19 cellular contexts compared by ENCODE assay signal in genomic region chr19:43468354-43469159, GRCh38. TPM values are rescaled to one million over a fixed set of nuclear protein-coding genes. Genes with fewer than 3 reads are reported as not detected.
DNase-seq lines count a peak whose midpoint lies in the region; ATAC-seq, FAIRE-seq and TF ChIP-seq lines count a peak whose summit lies in the region.
"Had no signal": no experiment of that assay in that cellular context is flagged by ENCODE, and none has a peak within 500 bp of the region (broad histone marks: within the 10 kb centered on the region; RNA-seq: fewer than 3 reads in every experiment).

No MANE protein-coding gene starts in this region.

- in situ Hi-C loops in HepG2 (cut with HindIII; ENCODE audit: extremely low pct_ligation_motif_present, low pct_unique_long_range_greater_than_20kb) = no loop called here

- H2AFZ ChIP-seq in HepG2 (ENCODE audit: low read length) = no peak overlapping the region

- H3K4me1 ChIP-seq in HepG2 (ENCODE audit: insufficient read depth, low read length) (peaks cover 35% of the 10 kb centered on the region), right lobe of liver (peaks cover 0 to 7% (median 3%) of the 10 kb centered on the region in 4 donors)

- no peaks in the 10 kb centered on the region for H3K27me3 ChIP-seq in HepG2 (ENCODE audit: control insufficient read depth in 1 of 2, insufficient read depth in 2 of 2, low read length in 2 of 2)
- no peaks in the 10 kb centered on the region for H3K27me3 ChIP-seq in right lobe of liver

- H3K4me1 Mint-ChIP-seq in T-cell = peaks cover 63 to 81% (median 79%) of the 10 kb centered on the region in 3 donors

- BruUV-seq in HepG2 (replicated peaks; lab: Mats Ljungman, UMichigan) = no TSS peak

- peak overlapping the region; percentile 93 to 94 for H3K27ac Mint-ChIP-seq in T-cell
- H3K27ac Mint-ChIP-seq: activated T-helper 2 cell treated with anti-CD3 and anti-CD28 coated beads, Interferon-gamma antibody, Interleukin-2, Interleukin-4, amounts not matched to agents 10 μg/mL and 5 μg/mL and 100 μg/mL, durations not matched to agents 14 hours and 24 hours and 36 hours; brain had no signal

- H3K79me2 ChIP-seq in HepG2 (ENCODE audit: insufficient read depth, low read length) = no peaks in the 10 kb centered on the region

- 63% methylated on average over 4 of the region's 4 CpGs for WGBS in HepG2 (ENCODE audit: low lambda C conversion rate)
- WGBS in right lobe of liver (ENCODE audit: insufficient coverage, low coverage, low lambda C conversion rate, missing lambda C conversion rate) = 85% methylated on average over 2 of the region's 4 CpGs

- no peaks in the 10 kb centered on the region for H3K36me3 ChIP-seq in HepG2 (replicated peaks in 1 of 2; ENCODE audit: control insufficient read depth in 1 of 2, insufficient read depth in 2 of 2, low read length in 2 of 2)
- H3K36me3 ChIP-seq in right lobe of liver = no peaks in the 10 kb centered on the region
- H3K36me3 ChIP-seq: thoracic aorta had no signal

- no peak for TF ChIP-seq POLR2A in HepG2 (IDR thresholded peaks at IDR 0.05; ENCODE audit: insufficient read depth in 1 of 2, low read depth in 2 of 2, low read length in 2 of 2)
- no peak for TF ChIP-seq POLR2A in right lobe of liver (IDR thresholded peaks at IDR 0.05)

- H3K27ac ChIP-seq in HepG2 (ENCODE audit: extremely low read length, insufficient read depth, low read length) = no peak overlapping the region
- no peak overlapping the region for H3K27ac ChIP-seq in right lobe of liver
- H3K27ac ChIP-seq: thoracic aorta had no signal

- H3K4me3 ChIP-seq in HepG2 (replicated peaks in 1 of 3; ENCODE audit: insufficient read depth in 1 of 3, low read depth in 2 of 3, low read length in 3 of 3) = no peak overlapping the region
- H3K4me3 ChIP-seq in right lobe of liver = no peak overlapping the region
- no peak overlapping the region for H3K4me3 ChIP-seq in epithelial cell of esophagus (ENCODE audit: low read length)
- H3K4me3 ChIP-seq: thoracic aorta had no signal

- H3K27me3 Mint-ChIP-seq in T-cell = no peaks in the 10 kb centered on the region

- POLR2A ChIA-PET in HepG2 (lab: Yijun Ruan, JAX) (no interaction called here), T-cell (lab: Charles Lee) (interaction anchor here in 1 of 2 donors (0.6 kb wide), 1 partner anchor 15 kb away, joined by 3 read pairs; no protein-coding TSS in a partner anchor)

- DNase-seq in HepG2 (ENCODE audit: low spot score) (no peak), right lobe of liver (no peak), T-cell (peak in 2 of 34 experiments; percentile 23 to 32), epithelial cell of esophagus (ENCODE audit: low read depth) (peak; percentile 63), NCI-H2029 treated with DMSO at 0.1 percent for 48 hours (lab: John Stamatoyannopoulos, UW) (no peak)
- DNase-seq: DMS153, NCI-H2081 treated with DMSO at 0.1 percent for 48 hours, NCI-H69 had no signal

- intact Hi-C loops in HepG2 (cut with micrococcal nuclease; ENCODE audit: unreplicated experiment) = no loop called here
- intact Hi-C loops in right lobe of liver (cut with DNase I) = no loop called here

- TF ChIP-seq RAD21 in HepG2 (CRISPR knock-in tag; IDR thresholded peaks at IDR 0.05) = no peak

- no peaks in the 10 kb centered on the region for H3K9me3 ChIP-seq in HepG2 (ENCODE audit: low read length)
- no peaks in the 10 kb centered on the region for H3K9me3 ChIP-seq in right lobe of liver
- H3K9me3 ChIP-seq: thoracic aorta had no signal

- no peaks in the 10 kb centered on the region for H4K20me1 ChIP-seq in HepG2 (ENCODE audit: insufficient read depth, low read length)

- no peaks in the 10 kb centered on the region for H3K9me3 Mint-ChIP-seq in T-cell
- H3K9me3 Mint-ChIP-seq: activated T-helper 2 cell treated with anti-CD3 and anti-CD28 coated beads, Interferon-gamma antibody, Interleukin-2, Interleukin-4, amounts not matched to agents 10 μg/mL and 5 μg/mL and 100 μg/mL, durations not matched to agents 14 hours and 24 hours and 36 hours; brain had no signal

- no peak for FAIRE-seq in HepG2 (lab: Jason Lieb, UNC)

- TF ChIP-seq CTCF in HepG2 (CRISPR knock-in tag; IDR thresholded peaks at IDR 0.05) (no peak), right lobe of liver (IDR thresholded peaks at IDR 0.05) (no peak), epithelial cell of esophagus (IDR thresholded peaks at IDR 0.05; ENCODE audit: insufficient read depth, low read depth, low read length, missing control alignments) (peak; percentile 7)

- no peak overlapping the region for H3K9ac ChIP-seq in HepG2 (ENCODE audit: insufficient read depth, low read depth, low read length)

- H3K4me2 ChIP-seq in HepG2 (ENCODE audit: low read depth, low read length) = no peak overlapping the region; the same call in 1 of the 2 replicates

- peak overlapping the region in 2 of 3 donors; percentile 43 to 63 for H3K4me3 Mint-ChIP-seq in T-cell
- H3K4me3 Mint-ChIP-seq: brain had no signal

- no peak for ATAC-seq in HepG2
- ATAC-seq in right lobe of liver = no peak
- ATAC-seq in T-cell (replicated peaks in 1 of 4) = no peak
- no peak for ATAC-seq in HG02840 (IDR thresholded peaks at IDR 0.05; ENCODE audit: low FRiP score, unreplicated experiment)
- ATAC-seq in GM19035 (IDR thresholded peaks at IDR 0.05; ENCODE audit: unreplicated experiment) = no peak
- no peak for ATAC-seq in SK-N-SH treated with all-trans-retinoic acid at 6 μM for 48 hours
- ATAC-seq: activated CD4-positive, CD25-positive, alpha-beta regulatory T cell treated with anti-CD3 and anti-CD28 coated beads, Interleukin-2, amount 50 U/mL, for 24 hours had no signal

- TF ChIP-seq EP300 in HepG2 (IDR thresholded peaks at IDR 0.05; ENCODE audit: low read depth in 2 of 2, low read length in 2 of 2) = no peak
- TF ChIP-seq EP300 in HepG2 (CRISPR knock-in tag; IDR thresholded peaks at IDR 0.05; ENCODE audit: borderline replicate concordance) = no peak

- no peaks in the 10 kb centered on the region for H3K36me3 Mint-ChIP-seq in T-cell
- H3K36me3 Mint-ChIP-seq: brain had no signal

- CTCF ChIA-PET in HepG2 (lab: Yijun Ruan, JAX; ENCODE audit: low intra/inter-chr PET ratio, low total read pairs) = no interaction called here
- CTCF ChIA-PET in T-cell (lab: Charles Lee) = interaction anchor here in 1 of 2 donors (1.0 to 1.4 kb wide), 2 partner anchors 22 to 51 kb away, joined by 4 to 7 read pairs; no protein-coding TSS in a partner anchor

RNA-seq across cellular contexts. Expression of gene LYPD3, which starts 3.1 kb away (rescaled TPM):
- total RNA-seq in HepG2 (2016; rRNA removed; fragmentation: Illumina TruSeq; extraction: Trizol) (0.15 and 0.51 TPM in 2 replicates), right lobe of liver (under 1 TPM in 4 of 6 experiments, not detected in 2; 0.20 to 0.28 (median 0.25) TPM), T-cell (10 to 100 TPM in 2 of 5 donors, 1 to 10 TPM in 3; 2.8 to 24.0 (median 4.6) TPM)
- total RNA-seq in HepG2 (2016; cell fraction: cytosol; rRNA removed; fragmentation: Illumina TruSeq; extraction: Trizol; ENCODE audit: low read depth) = 0.20 TPM in 1 of 2 replicates, not detected in the other
- 0.24 and 0.35 TPM in 2 replicates for total RNA-seq in HepG2 (2016; cell fraction: insoluble cytoplasmic fraction; rRNA removed; fragmentation: Illumina TruSeq; extraction: Trizol)
- total RNA-seq in HepG2 (2016; cell fraction: membrane; rRNA removed; fragmentation: Illumina TruSeq; extraction: Trizol) = 0.25 and 0.38 TPM in 2 replicates
- 0.28 and 1.0 TPM in 2 replicates for total RNA-seq in HepG2 (2016; cell fraction: nucleus; rRNA removed; fragmentation: Illumina TruSeq; extraction: Trizol)
- 1.5 and 2.6 TPM in 2 replicates for polyA plus RNA-seq in HepG2 (2011; rRNA removed)
- 1.6 and 2.4 TPM in 2 replicates for polyA plus RNA-seq in HepG2 (2011; cell fraction: cytosol; rRNA removed)
- 2.4 and 2.8 TPM in 2 replicates for polyA plus RNA-seq in HepG2 (2011; cell fraction: nucleus; rRNA removed)
- polyA plus RNA-seq in HepG2 (2012) = 1.6 and 1.9 TPM in 2 replicates
- polyA plus RNA-seq in HepG2 (2016; cell fraction: cytosol; fragmentation: Illumina TruSeq; extraction: Trizol; ENCODE audit: low read depth) = 0.33 and 0.83 TPM in 2 replicates
- polyA plus RNA-seq in HepG2 (2016; cell fraction: insoluble cytoplasmic fraction; fragmentation: Illumina TruSeq; extraction: Trizol; ENCODE audit: low read depth) = 0.90 and 1.0 TPM in 2 replicates
- 0.80 and 1.0 TPM in 2 replicates for polyA plus RNA-seq in HepG2 (2016; cell fraction: membrane; fragmentation: Illumina TruSeq; extraction: Trizol; ENCODE audit: low read depth)
- 1.1 and 1.2 TPM in 2 replicates for polyA plus RNA-seq in HepG2 (2016; cell fraction: nucleus; fragmentation: Illumina TruSeq; extraction: Trizol; ENCODE audit: insufficient read depth, low read depth)
- polyA minus RNA-seq in HepG2 (2011; rRNA and poly(A)+ RNA removed; ENCODE audit: low replicate concordance) = 2.5 and 11.3 TPM in 2 replicates
- polyA minus RNA-seq in HepG2 (2011; cell fraction: cytosol; rRNA and poly(A)+ RNA removed) = 0.69 and 0.70 TPM in 2 replicates
- 0.77 and 0.99 TPM in 2 replicates for polyA minus RNA-seq in HepG2 (2011; cell fraction: nucleus; rRNA and poly(A)+ RNA removed)
- total RNA-seq: pulmonary artery endothelial cell had no signal

RNA-seq across cellular contexts. Expression of gene PHLDB3, which starts 36.0 kb away (rescaled TPM):
- total RNA-seq in HepG2 (2016; rRNA removed; fragmentation: Illumina TruSeq; extraction: Trizol) = 9.0 and 14.5 TPM in 2 replicates
- total RNA-seq in HepG2 (2016; cell fraction: cytosol; rRNA removed; fragmentation: Illumina TruSeq; extraction: Trizol; ENCODE audit: low read depth) = 2.3 and 3.9 TPM in 2 replicates
- total RNA-seq in HepG2 (2016; cell fraction: insoluble cytoplasmic fraction; rRNA removed; fragmentation: Illumina TruSeq; extraction: Trizol) = 7.0 and 14.8 TPM in 2 replicates
- 4.8 and 4.9 TPM in 2 replicates for total RNA-seq in HepG2 (2016; cell fraction: membrane; rRNA removed; fragmentation: Illumina TruSeq; extraction: Trizol)
- total RNA-seq in HepG2 (2016; cell fraction: nucleus; rRNA removed; fragmentation: Illumina TruSeq; extraction: Trizol) = 14.9 and 15.3 TPM in 2 replicates
- polyA plus RNA-seq in HepG2 (2011; rRNA removed) = 11.3 and 14.2 TPM in 2 replicates
- polyA plus RNA-seq in HepG2 (2011; cell fraction: cytosol; rRNA removed) = 7.0 and 9.5 TPM in 2 replicates
- polyA plus RNA-seq in HepG2 (2011; cell fraction: nucleus; rRNA removed) = 48.5 and 59.0 TPM in 2 replicates
- polyA plus RNA-seq in HepG2 (2012) = 9.8 and 10.4 TPM in 2 replicates
- polyA plus RNA-seq in HepG2 (2016; cell fraction: cytosol; fragmentation: Illumina TruSeq; extraction: Trizol; ENCODE audit: low read depth) = 2.9 and 3.2 TPM in 2 replicates
- 10.2 and 10.8 TPM in 2 replicates for polyA plus RNA-seq in HepG2 (2016; cell fraction: insoluble cytoplasmic fraction; fragmentation: Illumina TruSeq; extraction: Trizol; ENCODE audit: low read depth)
- 3.5 and 4.6 TPM in 2 replicates for polyA plus RNA-seq in HepG2 (2016; cell fraction: membrane; fragmentation: Illumina TruSeq; extraction: Trizol; ENCODE audit: low read depth)
- polyA plus RNA-seq in HepG2 (2016; cell fraction: nucleus; fragmentation: Illumina TruSeq; extraction: Trizol; ENCODE audit: insufficient read depth, low read depth) = 27.3 and 35.6 TPM in 2 replicates
- 4.6 and 12.1 TPM in 2 replicates for polyA minus RNA-seq in HepG2 (2011; rRNA and poly(A)+ RNA removed; ENCODE audit: low replicate concordance)
- 8.2 and 9.8 TPM in 2 replicates for polyA minus RNA-seq in HepG2 (2011; cell fraction: cytosol; rRNA and poly(A)+ RNA removed)
- polyA minus RNA-seq in HepG2 (2011; cell fraction: nucleus; rRNA and poly(A)+ RNA removed) = 19.8 and 21.6 TPM in 2 replicates
- total RNA-seq in right lobe of liver = 10 to 100 TPM in 5 of 6 experiments, 1 to 10 TPM in 1; 9.6 to 15.0 (median 11.1) TPM
- total RNA-seq in T-cell = 10 to 100 TPM; 39.4 to 61.0 (median 53.9) TPM

RNA-seq across cellular contexts. Expression of gene TEX101, which starts 53.9 kb away (rescaled TPM):
- total RNA-seq in HepG2 (2016; rRNA removed; fragmentation: Illumina TruSeq; extraction: Trizol) (not detected in 2 replicates), right lobe of liver (not detected), T-cell (not detected)
- total RNA-seq in HepG2 (2016; cell fraction: cytosol; rRNA removed; fragmentation: Illumina TruSeq; extraction: Trizol; ENCODE audit: low read depth) = not detected in 2 replicates
- not detected in 2 replicates for total RNA-seq in HepG2 (2016; cell fraction: insoluble cytoplasmic fraction; rRNA removed; fragmentation: Illumina TruSeq; extraction: Trizol)
- not detected in 2 replicates for total RNA-seq in HepG2 (2016; cell fraction: membrane; rRNA removed; fragmentation: Illumina TruSeq; extraction: Trizol)
- not detected in 2 replicates for total RNA-seq in HepG2 (2016; cell fraction: nucleus; rRNA removed; fragmentation: Illumina TruSeq; extraction: Trizol)
- polyA plus RNA-seq in HepG2 (2011; rRNA removed) = not detected in 2 replicates
- polyA plus RNA-seq in HepG2 (2011; cell fraction: cytosol; rRNA removed) = not detected in 2 replicates
- not detected in 2 replicates for polyA plus RNA-seq in HepG2 (2011; cell fraction: nucleus; rRNA removed)
- polyA plus RNA-seq in HepG2 (2012) = not detected in 2 replicates
- polyA plus RNA-seq in HepG2 (2016; cell fraction: cytosol; fragmentation: Illumina TruSeq; extraction: Trizol; ENCODE audit: low read depth) = not detected in 2 replicates
- not detected in 2 replicates for polyA plus RNA-seq in HepG2 (2016; cell fraction: insoluble cytoplasmic fraction; fragmentation: Illumina TruSeq; extraction: Trizol; ENCODE audit: low read depth)
- not detected in 2 replicates for polyA plus RNA-seq in HepG2 (2016; cell fraction: membrane; fragmentation: Illumina TruSeq; extraction: Trizol; ENCODE audit: low read depth)
- not detected in 2 replicates for polyA plus RNA-seq in HepG2 (2016; cell fraction: nucleus; fragmentation: Illumina TruSeq; extraction: Trizol; ENCODE audit: insufficient read depth, low read depth)
- not detected in 2 replicates for polyA minus RNA-seq in HepG2 (2011; rRNA and poly(A)+ RNA removed; ENCODE audit: low replicate concordance)
- polyA minus RNA-seq in HepG2 (2011; cell fraction: cytosol; rRNA and poly(A)+ RNA removed) = not detected in 2 replicates
- not detected in 2 replicates for polyA minus RNA-seq in HepG2 (2011; cell fraction: nucleus; rRNA and poly(A)+ RNA removed)
- total RNA-seq: activated T-helper 2 cell treated with anti-CD3 and anti-CD28 coated beads, Interferon-gamma antibody, Interleukin-2, Interleukin-4, amounts not matched to agents 10 μg/mL and 5 μg/mL and 100 μg/mL, durations not matched to agents 14 hours and 24 hours and 36 hours; fibroblast of villous mesenchyme; liver; myocyte; pulmonary artery endothelial cell; thoracic aorta had no signal
- polyA plus RNA-seq: liver had no signal

RNA-seq across cellular contexts. Expression of gene ETHE1, which starts 58.4 kb away (rescaled TPM):
- 25.9 and 32.5 TPM in 2 replicates for total RNA-seq in HepG2 (2016; rRNA removed; fragmentation: Illumina TruSeq; extraction: Trizol)
- total RNA-seq in HepG2 (2016; cell fraction: cytosol; rRNA removed; fragmentation: Illumina TruSeq; extraction: Trizol; ENCODE audit: low read depth) = 17.2 and 20.2 TPM in 2 replicates
- 27.1 and 33.1 TPM in 2 replicates for total RNA-seq in HepG2 (2016; cell fraction: insoluble cytoplasmic fraction; rRNA removed; fragmentation: Illumina TruSeq; extraction: Trizol)
- 23.3 and 25.9 TPM in 2 replicates for total RNA-seq in HepG2 (2016; cell fraction: membrane; rRNA removed; fragmentation: Illumina TruSeq; extraction: Trizol)
- total RNA-seq in HepG2 (2016; cell fraction: nucleus; rRNA removed; fragmentation: Illumina TruSeq; extraction: Trizol) = 19.2 and 21.3 TPM in 2 replicates
- polyA plus RNA-seq in HepG2 (2011; rRNA removed) = 58.4 and 67.9 TPM in 2 replicates
- polyA plus RNA-seq in HepG2 (2011; cell fraction: cytosol; rRNA removed) = 53.8 and 78.5 TPM in 2 replicates
- polyA plus RNA-seq in HepG2 (2011; cell fraction: nucleus; rRNA removed) = 67.5 and 68.2 TPM in 2 replicates
- polyA plus RNA-seq in HepG2 (2012) = 22.1 and 28.3 TPM in 2 replicates
- 21.9 and 22.2 TPM in 2 replicates for polyA plus RNA-seq in HepG2 (2016; cell fraction: cytosol; fragmentation: Illumina TruSeq; extraction: Trizol; ENCODE audit: low read depth)
- 29.8 and 29.9 TPM in 2 replicates for polyA plus RNA-seq in HepG2 (2016; cell fraction: insoluble cytoplasmic fraction; fragmentation: Illumina TruSeq; extraction: Trizol; ENCODE audit: low read depth)
- 24.0 and 25.6 TPM in 2 replicates for polyA plus RNA-seq in HepG2 (2016; cell fraction: membrane; fragmentation: Illumina TruSeq; extraction: Trizol; ENCODE audit: low read depth)
- polyA plus RNA-seq in HepG2 (2016; cell fraction: nucleus; fragmentation: Illumina TruSeq; extraction: Trizol; ENCODE audit: insufficient read depth, low read depth) = 27.5 and 29.5 TPM in 2 replicates
- 60.6 and 68.2 TPM in 2 replicates for polyA minus RNA-seq in HepG2 (2011; rRNA and poly(A)+ RNA removed; ENCODE audit: low replicate concordance)
- polyA minus RNA-seq in HepG2 (2011; cell fraction: cytosol; rRNA and poly(A)+ RNA removed) = 27.7 and 31.3 TPM in 2 replicates
- polyA minus RNA-seq in HepG2 (2011; cell fraction: nucleus; rRNA and poly(A)+ RNA removed) = 15.2 and 19.4 TPM in 2 replicates
- total RNA-seq in right lobe of liver = 10 to 100 TPM; 26.4 to 60.8 (median 46.3) TPM
- total RNA-seq in T-cell = 10 to 100 TPM; 19.1 to 39.4 (median 34.7) TPM
